In the genomic region with DNA sequence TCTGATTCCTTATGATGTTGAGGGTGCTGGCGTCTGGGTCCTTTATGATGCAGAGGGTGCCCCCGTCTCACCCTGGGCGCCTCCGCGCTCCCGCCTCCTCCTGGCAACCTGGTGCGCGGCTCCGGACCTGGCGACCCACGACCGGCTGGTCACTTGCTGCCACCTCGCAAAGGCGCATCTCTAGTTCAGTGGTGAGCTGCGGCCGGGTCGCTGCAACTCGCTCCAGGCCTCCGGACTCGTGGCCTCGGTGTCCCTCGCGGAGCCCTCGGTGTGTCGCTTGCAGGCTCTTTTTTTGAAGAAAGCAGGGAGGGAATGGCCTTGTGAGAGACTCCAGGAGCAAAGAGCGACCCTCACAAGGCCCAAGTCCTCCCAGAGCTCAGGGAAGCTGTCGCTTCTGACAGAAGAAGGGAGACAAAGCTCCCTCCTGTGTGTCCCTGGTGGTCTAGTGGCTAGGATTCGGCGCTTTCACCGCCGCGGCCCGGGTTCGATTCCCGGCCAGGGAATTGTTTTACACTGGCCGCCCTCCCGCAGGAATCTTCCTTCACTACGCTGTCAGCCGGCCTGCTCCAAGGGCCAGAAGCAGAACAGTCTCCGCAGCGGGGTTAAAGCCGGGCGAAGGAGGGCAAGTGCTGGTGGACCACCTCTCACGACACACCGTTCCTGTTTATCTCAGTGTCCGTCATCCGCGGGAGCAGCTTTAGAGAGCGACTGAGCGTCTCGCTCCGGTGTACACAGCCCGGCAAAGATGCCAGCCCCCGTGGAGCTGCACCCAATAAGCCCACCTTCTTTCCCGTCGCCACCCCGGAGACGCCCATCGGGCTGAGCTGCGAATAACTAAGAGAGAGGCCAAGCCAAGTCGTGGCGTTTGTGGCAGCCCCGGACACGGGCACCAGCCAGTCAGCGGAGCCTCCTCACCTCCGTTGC, we compare ENCODE assay signal across 7 cellular contexts. TPM values are rescaled to one million over a fixed set of nuclear protein-coding genes. Genes with fewer than 3 reads are reported as not detected.
DNase-seq lines count a peak whose midpoint lies in the region; ATAC-seq, FAIRE-seq and TF ChIP-seq lines count a peak whose summit lies in the region.
"Not testable (repeated sequence)": the region's sequence is repeated elsewhere in the genome, so short reads cannot be mapped to it uniquely, and the experiment has no call there.

No MANE protein-coding gene starts in this region.

- H3K79me2 ChIP-seq in hepatocyte, result not testable (repeated sequence)

- H3K9me2 ChIP-seq in hepatocyte (replicated peaks; ENCODE audit: insufficient read depth), result not testable (repeated sequence)

- H3K36me3 ChIP-seq in endocrine pancreas (ENCODE audit: control insufficient read depth, insufficient read depth, low read length); hepatocyte (replicated peaks; ENCODE audit: insufficient read depth, low read depth): not testable (repeated sequence)

- H3K27me3 ChIP-seq in endocrine pancreas (ENCODE audit: control insufficient read depth, insufficient read depth, low read length); hepatocyte: not testable (repeated sequence)

- not testable (repeated sequence) for H3K9me3 ChIP-seq in endocrine pancreas (ENCODE audit: control insufficient read depth, low read length); hepatocyte (ENCODE audit: low read depth)

- H3K27ac ChIP-seq in hepatocyte, result not testable (repeated sequence)

- H3K4me1 Mint-ChIP-seq in activated naive CD4-positive, alpha-beta T cell treated with anti-CD3 and anti-CD28 coated beads for 36 hours (ENCODE audit: low read depth), result not testable (repeated sequence)
- peaks cover 7 to 19% (median 11%) of the 10 kb centered on the region in 4 donors for H3K4me1 Mint-ChIP-seq in naive thymus-derived CD8-positive, alpha-beta T cell

- H3K4me1 ChIP-seq in endocrine pancreas (ENCODE audit: control insufficient read depth, insufficient read depth, low read length); hepatocyte (ENCODE audit: insufficient read depth): not testable (repeated sequence)

- DNase-seq in GM13977 (ENCODE audit: low spot score) (peak; percentile 64), RCC 7860 (ENCODE audit: low spot score) (peak; percentile 71), hepatocyte (ENCODE audit: low spot score) (peak; percentile 56)
- peak; percentile 70 for DNase-seq in activated naive CD4-positive, alpha-beta T cell treated with anti-CD3 and anti-CD28 coated beads for 36 hours
- peak in 7 of 10 donors; percentile 21 to 64 (median 42) for DNase-seq in naive thymus-derived CD8-positive, alpha-beta T cell
- DNase-seq in stimulated activated CD4-positive, alpha-beta T cell treated with anti-CD3 and anti-CD28 coated beads, Interleukin-1b, Interleukin-23, amount 100 ng/mL, for 24 hours (ENCODE audit: low read depth in 4 of 4, low spot score in 1 of 4), result peak in 3 of 4 experiments; percentile 44 to 67 (median 57)

- H3K27me3 Mint-ChIP-seq in activated naive CD4-positive, alpha-beta T cell treated with anti-CD3 and anti-CD28 coated beads for 36 hours (ENCODE audit: low read depth), result peaks cover 15% of the 10 kb centered on the region
- H3K27me3 Mint-ChIP-seq in naive thymus-derived CD8-positive, alpha-beta T cell, result peaks cover 0 to 23% (median 18%) of the 10 kb centered on the region in 5 donors

- TF ChIP-seq CTCF in GM13977 (IDR thresholded peaks at IDR 0.05; ENCODE audit: extremely low read depth, insufficient read depth, missing control alignments); hepatocyte (IDR thresholded peaks at IDR 0.05; ENCODE audit: poor library complexity): not testable (repeated sequence)

- H4K20me1 ChIP-seq in hepatocyte (ENCODE audit: insufficient read depth, poor library complexity, severe bottlenecking), result not testable (repeated sequence)

- ATAC-seq in naive thymus-derived CD8-positive, alpha-beta T cell, result peak; percentile 77 to 81

- H3K4me2 ChIP-seq in hepatocyte, result peak overlapping the region; percentile 86

- peak overlapping the region; percentile 59 for H3K27ac Mint-ChIP-seq in activated naive CD4-positive, alpha-beta T cell treated with anti-CD3 and anti-CD28 coated beads for 36 hours
- peak overlapping the region in 4 of 10 donors; percentile 40 to 77 (median 59) for H3K27ac Mint-ChIP-seq in naive thymus-derived CD8-positive, alpha-beta T cell

- peak overlapping the region; percentile 75 for H3K4me3 Mint-ChIP-seq in activated naive CD4-positive, alpha-beta T cell treated with anti-CD3 and anti-CD28 coated beads for 36 hours
- peak overlapping the region; percentile 69 to 88 (median 80) for H3K4me3 Mint-ChIP-seq in naive thymus-derived CD8-positive, alpha-beta T cell

- WGBS in hepatocyte (ENCODE audit: low lambda C conversion rate, missing lambda C conversion rate), result 6% methylated on average over 60 of the region's 66 CpGs

- peak overlapping the region; percentile 19 for H3K9ac ChIP-seq in endocrine pancreas (ENCODE audit: control insufficient read depth, insufficient read depth, low read length)

- not testable (repeated sequence) for FAIRE-seq in RCC 7860 (lab: Jason Lieb, UNC)

- POLR2A ChIA-PET in naive thymus-derived CD8-positive, alpha-beta T cell (lab: Charles Lee), result not testable (repeated sequence)

- H3K4me3 ChIP-seq in endocrine pancreas (ENCODE audit: control insufficient read depth, insufficient read depth, low read length); hepatocyte: not testable (repeated sequence)

- CTCF ChIA-PET in activated naive CD4-positive, alpha-beta T cell treated with anti-CD3 and anti-CD28 coated beads for 36 hours (lab: Charles Lee), result not testable (repeated sequence)

- intact Hi-C loops in activated naive CD4-positive, alpha-beta T cell treated with anti-CD3 and anti-CD28 coated beads for 36 hours (cut with micrococcal nuclease), result not testable (repeated sequence)

- H2AFZ ChIP-seq in hepatocyte, result not testable (repeated sequence)

- in situ Hi-C loops in GM13977 (cut with MboI; ENCODE audit: low pct_unique_long_range_greater_than_20kb, low sequenced_read_pairs, unreplicated experiment), result not testable (repeated sequence)

- not testable (repeated sequence) for H3K36me3 Mint-ChIP-seq in activated naive CD4-positive, alpha-beta T cell treated with anti-CD3 and anti-CD28 coated beads for 36 hours (ENCODE audit: low read depth); naive thymus-derived CD8-positive, alpha-beta T cell

- not testable (repeated sequence) for H3K9me3 Mint-ChIP-seq in activated naive CD4-positive, alpha-beta T cell treated with anti-CD3 and anti-CD28 coated beads for 36 hours; naive thymus-derived CD8-positive, alpha-beta T cell

RNA-seq across cellular contexts. Expression of a gene that starts 23.4 kb away (rescaled TPM):
- total RNA-seq in activated naive CD4-positive, alpha-beta T cell treated with anti-CD3 and anti-CD28 coated beads for 36 hours, result 1,000 to 10,000 TPM; 1,341 to 1,386 TPM
- total RNA-seq in hepatocyte, result under 0.01 TPM in 2 replicates
- polyA plus RNA-seq in hepatocyte, result not detected in 2 replicates
- total RNA-seq in naive thymus-derived CD8-positive, alpha-beta T cell, result 1,000 to 10,000 TPM; 3,449 to 3,916 TPM
- 10 to 100 TPM in 1 of 3 donors, not detected in 2; 22.6 TPM for polyA plus RNA-seq in naive thymus-derived CD8-positive, alpha-beta T cell

RNA-seq across cellular contexts. Expression of a gene that starts 49.3 kb away (rescaled TPM):
- 10 to 100 TPM; 15.5 to 15.7 TPM for total RNA-seq in activated naive CD4-positive, alpha-beta T cell treated with anti-CD3 and anti-CD28 coated beads for 36 hours
- 21.9 and 22.2 TPM in 2 replicates for total RNA-seq in hepatocyte
- 23.0 and 23.6 TPM in 2 replicates for polyA plus RNA-seq in hepatocyte
- 100 to 1,000 TPM; 117 to 124 TPM for total RNA-seq in naive thymus-derived CD8-positive, alpha-beta T cell
- polyA plus RNA-seq in naive thymus-derived CD8-positive, alpha-beta T cell, result 1 to 10 TPM; 1.2 to 5.4 (median 1.3) TPM

Comparison
In these comparisons a context has a peak if more than half of its experiments do, and no peak if none do; other contexts are left out.
1. RNA of a gene that starts 23.4 kb away (total RNA-seq): 3,449 to 3,916 TPM in naive thymus-derived CD8-positive, alpha-beta T cell and 1,341 to 1,386 TPM in activated naive CD4-positive, alpha-beta T cell treated with anti-CD3 and anti-CD28 coated beads for 36 hours; under 0.01 TPM in hepatocyte; every median in the first group is over 1,000 times any median in the second.
2. Peak in every context shown above with its lines, with median percentiles within 50 percentile points of each other: DNase-seq.